Comparison of ENCODE assay signal across 1 cellular context in genomic region chr7:3683886-3684539, GRCh38.
TF ChIP-seq lines count a peak whose summit lies in the region.

No MANE protein-coding gene starts in this region.

TF ChIP-seq in GM23338, 12 proteins besides CTCF, POLR2A, EP300 and RAD21:
- no peak for TF ChIP-seq REST (IDR thresholded peaks at IDR 0.05; ENCODE audit: unreplicated experiment)
- no peak for TF ChIP-seq ZNF331 (CRISPR knock-in tag; IDR thresholded peaks at IDR 0.05; ENCODE audit: low read depth)
- TF ChIP-seq JUNB (IDR thresholded peaks at IDR 0.05; ENCODE audit: unreplicated experiment) = no peak
